In the genomic region with DNA sequence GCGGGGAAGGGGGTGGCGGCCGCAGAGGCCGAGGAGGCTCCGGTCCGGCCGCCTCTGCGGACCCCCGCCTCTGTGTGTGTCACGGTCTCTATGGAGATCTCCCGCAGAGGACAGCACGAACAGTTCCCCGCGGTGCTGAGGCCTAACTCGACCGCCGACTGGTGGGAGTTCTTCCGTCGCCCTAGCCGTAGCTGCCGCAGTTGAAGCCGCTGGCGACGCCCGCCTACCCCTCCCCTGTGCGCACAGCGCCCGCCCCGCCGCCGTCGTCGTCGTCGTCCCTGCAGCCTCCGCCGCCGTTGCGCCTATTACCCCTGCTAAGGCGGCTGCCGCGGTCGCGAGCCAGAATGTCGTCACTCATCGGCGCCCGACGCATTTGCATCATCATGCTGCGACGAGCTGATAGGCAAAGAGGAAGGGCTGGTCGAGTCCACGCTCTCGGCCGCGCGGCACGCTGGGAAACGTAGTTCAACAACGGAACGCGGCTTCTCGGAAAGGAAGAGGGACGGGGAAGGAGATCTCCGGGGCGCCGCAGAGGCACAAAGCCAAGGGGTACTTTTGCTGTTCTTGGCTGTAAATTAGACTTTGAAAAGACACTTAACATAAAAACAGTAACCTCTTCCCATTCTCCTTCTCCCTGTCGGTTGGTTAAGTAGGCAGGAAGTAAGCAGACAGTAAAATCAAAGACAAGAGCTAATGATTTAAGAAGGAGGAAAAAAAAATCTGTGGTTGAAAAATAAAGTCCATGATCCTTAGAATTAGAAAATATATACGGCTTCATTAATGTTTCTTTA, we compare ENCODE assay signal across 8 cellular contexts. TPM values are rescaled to one million over a fixed set of nuclear protein-coding genes. Genes with fewer than 3 reads are reported as not detected.
DNase-seq lines count a peak whose midpoint lies in the region; ATAC-seq, FAIRE-seq and TF ChIP-seq lines count a peak whose summit lies in the region.

A gene (minus strand): TSS at position 346 of the 791 bp plus-strand sequence. CDS start 538 bp downstream, outside the sequence.

- H3K4me1 ChIP-seq in adrenal gland (replicated peaks in 1 of 2): peaks cover 28 to 40% of the 10 kb centered on the region in 2 donors
- H3K4me1 ChIP-seq in heart left ventricle: peaks cover 7 to 43% (median 32%) of the 10 kb centered on the region in 12 donors

- peak; percentile 99 for FAIRE-seq in GM12892 (lab: Jason Lieb, UNC)

- H3K36me3 Mint-ChIP-seq in type B pancreatic cell: no peaks in the 10 kb centered on the region

- TF ChIP-seq CTCF in adrenal gland (IDR thresholded peaks at IDR 0.05): no peak
- peak in 1 of 12 donors; percentile 10 for TF ChIP-seq CTCF in heart left ventricle (IDR thresholded peaks at IDR 0.05)
- no peak for TF ChIP-seq CTCF in type B pancreatic cell (conservative IDR thresholded peaks at IDR 0.05)

- H3K27ac ChIP-seq in adrenal gland (peak within 1 kb of the TSS; percentile 96 to 99 (median 99)), heart left ventricle (peak within 1 kb of the TSS; percentile 94 to 100 (median 96))

- H3K9me3 ChIP-seq in adrenal gland (replicated peaks in 1 of 3) (no peaks in the 10 kb centered on the region), heart left ventricle (no peaks in the 10 kb centered on the region)

- peak; percentile 85 for DNase-seq in GM12892 (ENCODE audit: insufficient read length)
- DNase-seq in NCI-H146 (lab: John Stamatoyannopoulos, UW): peak; percentile 97
- peak; percentile 96 to 100 (median 98) for DNase-seq in T-helper 1 cell
- DNase-seq in adrenal gland: peak; percentile 98 to 100 (median 99)
- peak; percentile 98 to 99 (median 99) for DNase-seq in heart left ventricle
- peak; percentile 98 for DNase-seq in pons (ENCODE audit: low spot score)
- DNase-seq in type B pancreatic cell (ENCODE audit: extremely low spot score, unreplicated experiment): peak; percentile 100

- H3K27me3 Mint-ChIP-seq in type B pancreatic cell: no peaks in the 10 kb centered on the region

- 0% methylated on average over 8 to 69 of the region's 69 CpGs for WGBS in adrenal gland, 4 donors
- 0 to 1% (median 1%) methylated on average over 32 to 69 of the region's 69 CpGs for WGBS in heart left ventricle, 4 donors

- H3K27ac Mint-ChIP-seq in type B pancreatic cell: peak within 1 kb of the TSS; percentile 97

- ATAC-seq in HG02852 (IDR thresholded peaks at IDR 0.05; ENCODE audit: unreplicated experiment) (peak; percentile 66), heart left ventricle (peak; percentile 86 to 92 (median 86))

- H3K36me3 ChIP-seq in adrenal gland (replicated peaks in 1 of 2) (no peaks in the 10 kb centered on the region), heart left ventricle (no peaks in the 10 kb centered on the region)

- peaks cover 10% of the 10 kb centered on the region for H3K4me1 Mint-ChIP-seq in type B pancreatic cell (ENCODE audit: unreplicated experiment)

- no peaks in the 10 kb centered on the region for H3K27me3 ChIP-seq in adrenal gland
- H3K27me3 ChIP-seq in heart left ventricle: no peaks in the 10 kb centered on the region

- peak within 1 kb of the TSS; percentile 94 for H3K4me3 Mint-ChIP-seq in type B pancreatic cell

- TF ChIP-seq POLR2A in GM12892 (IDR thresholded peaks at IDR 0.05; ENCODE audit: low read depth, low read length): peak; percentile 91
- TF ChIP-seq POLR2A in adrenal gland (IDR thresholded peaks at IDR 0.05): peak; percentile 88 to 96
- peak; percentile 19 to 92 for TF ChIP-seq POLR2A in heart left ventricle (IDR thresholded peaks at IDR 0.05)

- no peaks in the 10 kb centered on the region for H3K9me3 Mint-ChIP-seq in type B pancreatic cell

- H3K4me3 ChIP-seq in adrenal gland (peak within 1 kb of the TSS; percentile 65 to 90 (median 83)), heart left ventricle (peak within 1 kb of the TSS; percentile 60 to 100 (median 87))

- intact Hi-C loops in adrenal gland (cut with DNase I): loop anchor here (5.0 to 10.0 kb wide), 2 partner anchors 102 to 104 kb away; a partner anchor contains a TSS
- intact Hi-C loops in heart left ventricle (cut with DNase I): loop anchor here in 6 of 10 donors (2.0 to 10.0 kb wide), 4 partner anchors 102 to 278 kb away; a partner anchor contains a TSS

RNA-seq across cellular contexts. Expression of the gene that starts here (rescaled TPM):
- polyA plus RNA-seq in GM12892 (2012; ENCODE audit: missing spikeins): 33.3 TPM
- total RNA-seq in adrenal gland (10 to 100 TPM; 17.1 to 31.4 (median 28.2) TPM), heart left ventricle (10 to 100 TPM; 19.5 to 31.7 (median 28.1) TPM), type B pancreatic cell (ENCODE audit: low replicate concordance) (47.5 and 51.8 TPM in 2 replicates)
- polyA plus RNA-seq in adrenal gland (10 to 100 TPM in 1 of 3 donors, 1 to 10 TPM in 2; 4.6 to 29.5 (median 6.7) TPM), heart left ventricle (10 to 100 TPM in 1 of 2 donors, 1 to 10 TPM in 1; 3.7 to 13.0 TPM)

Comparison
In these comparisons a context has a peak if more than half of its experiments do, and no peak if none do; other contexts are left out.
1. Peak in every context shown above with its lines: DNase-seq, ATAC-seq, H3K4me3 ChIP-seq and H3K27ac ChIP-seq.